Comparison of ENCODE assay signal across 8 cellular contexts in genomic region chr2:20448246-20449046, GRCh38. TPM values are rescaled to one million over a fixed set of nuclear protein-coding genes. Genes with fewer than 3 reads are reported as not detected.
A peak's percentile ranks its signal among the peaks of the same experiment; 100 is the strongest.
DNase-seq lines count a peak whose midpoint lies in the region; ATAC-seq and TF ChIP-seq lines count a peak whose summit lies in the region.

No MANE protein-coding gene starts in this region.

- no peak for TF ChIP-seq CTCF in activated CD8-positive, alpha-beta T cell treated with anti-CD3 and anti-CD28 coated beads for 36 hours (IDR thresholded peaks at IDR 0.05)

- peak overlapping the region; percentile 97 for H3K4me3 ChIP-seq in rectal smooth muscle tissue (ENCODE audit: low read length)

- H3K27ac Mint-ChIP-seq in activated CD8-positive, alpha-beta T cell treated with anti-CD3 and anti-CD28 coated beads for 36 hours = no peak overlapping the region

- peaks cover 11% of the 10 kb centered on the region for H3K27me3 Mint-ChIP-seq in activated CD8-positive, alpha-beta T cell treated with anti-CD3 and anti-CD28 coated beads for 36 hours

- peak overlapping the region; percentile 80 for H3K4me3 Mint-ChIP-seq in activated CD8-positive, alpha-beta T cell treated with anti-CD3 and anti-CD28 coated beads for 36 hours

- peaks cover 18% of the 10 kb centered on the region for H3K36me3 ChIP-seq in rectal smooth muscle tissue (ENCODE audit: control insufficient read depth, insufficient read depth, low read length)

- no peaks in the 10 kb centered on the region for H3K9me3 Mint-ChIP-seq in activated CD8-positive, alpha-beta T cell treated with anti-CD3 and anti-CD28 coated beads for 36 hours

- no peak for ATAC-seq in activated CD8-positive, alpha-beta T cell treated with anti-CD3 and anti-CD28 coated beads for 36 hours
- ATAC-seq in HG02973 (IDR thresholded peaks at IDR 0.05; ENCODE audit: unreplicated experiment) (no peak), GM18517 (IDR thresholded peaks at IDR 0.05; ENCODE audit: unreplicated experiment) (no peak)

- H3K27me3 ChIP-seq in rectal smooth muscle tissue (ENCODE audit: control insufficient read depth, insufficient read depth, low read length) = no peaks in the 10 kb centered on the region

- CTCF ChIA-PET in activated CD8-positive, alpha-beta T cell treated with anti-CD3 and anti-CD28 coated beads for 36 hours (lab: Charles Lee) = interaction anchor here (1.1 to 10.2 kb wide), 8 partner anchors 9 to 203 kb away, joined by 3 to 117 read pairs (median 8); partner anchors contain the start of gene HS1BP3

- H3K9ac ChIP-seq in rectal smooth muscle tissue (ENCODE audit: low read length) = peak overlapping the region; percentile 99

- H3K36me3 Mint-ChIP-seq in activated CD8-positive, alpha-beta T cell treated with anti-CD3 and anti-CD28 coated beads for 36 hours (ENCODE audit: low read depth) = peaks cover 4% of the 10 kb centered on the region

- H3K27ac ChIP-seq in rectal smooth muscle tissue (ENCODE audit: low read depth, low read length) = peak overlapping the region; percentile 99

- DNase-seq in DMS 273 (lab: John Stamatoyannopoulos, UW; ENCODE audit: unreplicated experiment) (peak; percentile 55), DMS 273 treated with DMSO at 0.1 percent for 48 hours (lab: John Stamatoyannopoulos, UW) (no peak), hepatic stellate cell (ENCODE audit: low spot score) (peak; percentile 26), NCI-H1417 treated with DMSO at 0.1 percent for 48 hours (lab: John Stamatoyannopoulos, UW) (no peak)
- no peak for DNase-seq in activated CD8-positive, alpha-beta T cell treated with anti-CD3 and anti-CD28 coated beads for 36 hours

- POLR2A ChIA-PET in activated CD8-positive, alpha-beta T cell treated with anti-CD3 and anti-CD28 coated beads for 36 hours (lab: Charles Lee) = interaction anchor here (1.0 to 2.7 kb wide), 6 partner anchors 9 to 227 kb away, joined by 3 to 14 read pairs (median 4); partner anchors contain the start of gene HS1BP3

- H3K4me1 Mint-ChIP-seq in activated CD8-positive, alpha-beta T cell treated with anti-CD3 and anti-CD28 coated beads for 36 hours (ENCODE audit: low read depth) = peaks cover 8% of the 10 kb centered on the region

- intact Hi-C loops in activated CD8-positive, alpha-beta T cell treated with anti-CD3 and anti-CD28 coated beads for 36 hours (cut with micrococcal nuclease) = no loop called here

- H3K4me1 ChIP-seq in rectal smooth muscle tissue (ENCODE audit: control insufficient read depth, insufficient read depth, low read length) = peaks cover 40% of the 10 kb centered on the region

RNA-seq across cellular contexts. Expression of gene RHOB, which starts 1.6 kb away (rescaled TPM):
- 10 to 100 TPM; 14.2 to 15.4 TPM for total RNA-seq in activated CD8-positive, alpha-beta T cell treated with anti-CD3 and anti-CD28 coated beads for 36 hours

Comparison
In these comparisons a context has a peak if more than half of its experiments do, and no peak if none do; other contexts are left out.
1. DNase-seq: peak in DMS 273 (single experiment) and hepatic stellate cell (single experiment); none in DMS 273 treated with DMSO at 0.1 percent for 48 hours (single experiment), activated CD8-positive, alpha-beta T cell treated with anti-CD3 and anti-CD28 coated beads for 36 hours (single experiment) and NCI-H1417 treated with DMSO at 0.1 percent for 48 hours (single experiment).